In the genomic region with DNA sequence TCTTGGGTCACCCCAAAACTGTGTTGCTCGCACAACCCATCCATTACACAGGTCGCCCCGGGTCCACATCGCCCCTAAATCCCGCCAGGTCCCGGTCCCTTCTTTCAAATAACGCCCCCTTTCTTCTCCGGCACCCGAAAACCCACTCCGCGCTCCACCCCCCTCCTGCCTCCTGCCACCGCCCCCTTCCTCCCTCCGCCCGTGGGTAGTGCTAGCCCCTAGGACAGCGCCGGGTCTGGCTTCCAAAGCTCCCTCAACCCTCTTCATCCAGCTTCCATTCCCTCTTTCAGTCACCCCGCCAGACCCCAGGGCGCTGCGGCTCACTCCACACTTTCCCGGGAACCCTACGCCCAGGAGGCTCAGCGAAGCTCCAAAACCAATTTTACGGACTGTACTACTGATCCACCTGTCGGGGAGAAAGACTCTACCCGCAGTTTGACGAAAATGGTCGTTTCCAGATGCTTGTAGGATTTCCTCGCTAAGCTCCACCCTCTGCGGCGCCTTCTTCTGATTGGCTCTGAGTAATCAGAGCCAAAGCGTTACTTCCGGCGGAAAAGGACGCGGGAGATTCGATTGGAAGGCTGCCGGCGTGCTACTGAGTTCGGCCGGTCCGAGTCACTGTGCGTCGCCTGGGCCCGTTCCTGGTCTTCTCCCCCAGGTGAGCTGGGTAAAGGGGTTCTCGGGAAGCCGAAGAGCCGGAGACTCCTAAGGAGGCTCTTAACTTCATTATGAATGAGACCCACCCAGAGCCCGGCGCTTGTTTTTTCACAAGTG, we compare ENCODE assay signal across 1 cellular context.
TF ChIP-seq lines count a peak whose summit lies in the region.

A gene with protein sequence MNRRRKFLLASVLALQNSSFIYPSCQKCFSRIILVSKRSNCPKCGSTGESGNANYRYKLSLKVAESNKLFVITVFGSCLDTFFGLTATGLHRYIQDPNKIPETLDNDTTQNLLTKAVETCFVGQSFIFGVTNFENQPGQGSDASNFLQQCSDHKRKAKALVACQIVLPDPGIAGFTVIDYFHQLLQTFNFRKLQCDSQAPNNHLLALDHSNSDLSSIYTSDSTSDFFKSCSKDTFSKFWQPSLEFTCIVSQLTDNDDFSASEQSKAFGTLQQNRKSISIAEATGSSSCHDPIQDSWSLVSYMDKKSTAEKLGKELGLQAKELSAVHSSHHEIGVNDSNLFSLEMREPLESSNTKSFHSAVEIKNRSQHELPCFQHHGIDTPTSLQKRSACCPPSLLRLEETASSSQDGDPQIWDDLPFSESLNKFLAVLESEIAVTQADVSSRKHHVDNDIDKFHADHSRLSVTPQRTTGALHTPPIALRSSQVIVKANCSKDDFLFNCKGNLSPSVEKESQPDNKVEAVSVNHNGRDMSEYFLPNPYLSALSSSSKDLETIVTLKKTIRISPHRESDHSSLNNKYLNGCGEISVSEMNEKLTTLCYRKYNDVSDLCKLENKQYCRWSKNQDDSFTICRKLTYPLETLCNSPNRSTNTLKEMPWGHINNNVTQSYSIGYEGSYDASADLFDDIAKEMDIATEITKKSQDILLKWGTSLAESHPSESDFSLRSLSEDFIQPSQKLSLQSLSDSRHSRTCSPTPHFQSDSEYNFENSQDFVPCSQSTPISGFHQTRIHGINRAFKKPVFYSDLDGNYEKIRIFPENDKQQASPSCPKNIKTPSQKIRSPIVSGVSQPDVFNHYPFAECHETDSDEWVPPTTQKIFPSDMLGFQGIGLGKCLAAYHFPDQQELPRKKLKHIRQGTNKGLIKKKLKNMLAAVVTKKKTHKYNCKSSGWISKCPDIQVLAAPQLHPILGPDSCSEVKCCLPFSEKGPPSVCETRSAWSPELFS (plus strand): TSS at position 572 of the 774 bp plus-strand sequence. CDS start 13,003 bp downstream, outside the sequence.

TF ChIP-seq in K562, 482 proteins besides CTCF, POLR2A, EP300 and RAD21 (continued from another document and continues in another):
- TF ChIP-seq, protein P1, sequence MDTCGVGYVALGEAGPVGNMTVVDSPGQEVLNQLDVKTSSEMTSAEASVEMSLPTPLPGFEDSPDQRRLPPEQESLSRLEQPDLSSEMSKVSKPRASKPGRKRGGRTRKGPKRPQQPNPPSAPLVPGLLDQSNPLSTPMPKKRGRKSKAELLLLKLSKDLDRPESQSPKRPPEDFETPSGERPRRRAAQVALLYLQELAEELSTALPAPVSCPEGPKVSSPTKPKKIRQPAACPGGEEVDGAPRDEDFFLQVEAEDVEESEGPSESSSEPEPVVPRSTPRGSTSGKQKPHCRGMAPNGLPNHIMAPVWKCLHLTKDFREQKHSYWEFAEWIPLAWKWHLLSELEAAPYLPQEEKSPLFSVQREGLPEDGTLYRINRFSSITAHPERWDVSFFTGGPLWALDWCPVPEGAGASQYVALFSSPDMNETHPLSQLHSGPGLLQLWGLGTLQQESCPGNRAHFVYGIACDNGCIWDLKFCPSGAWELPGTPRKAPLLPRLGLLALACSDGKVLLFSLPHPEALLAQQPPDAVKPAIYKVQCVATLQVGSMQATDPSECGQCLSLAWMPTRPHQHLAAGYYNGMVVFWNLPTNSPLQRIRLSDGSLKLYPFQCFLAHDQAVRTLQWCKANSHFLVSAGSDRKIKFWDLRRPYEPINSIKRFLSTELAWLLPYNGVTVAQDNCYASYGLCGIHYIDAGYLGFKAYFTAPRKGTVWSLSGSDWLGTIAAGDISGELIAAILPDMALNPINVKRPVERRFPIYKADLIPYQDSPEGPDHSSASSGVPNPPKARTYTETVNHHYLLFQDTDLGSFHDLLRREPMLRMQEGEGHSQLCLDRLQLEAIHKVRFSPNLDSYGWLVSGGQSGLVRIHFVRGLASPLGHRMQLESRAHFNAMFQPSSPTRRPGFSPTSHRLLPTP (IDR thresholded peaks at IDR 0.05; ENCODE audit: borderline replicate concordance, extremely low read depth, insufficient read length), result no peak
- TF ChIP-seq MXI1 (IDR thresholded peaks at IDR 0.05; ENCODE audit: low read depth, low read length) (peak; percentile 83), NFIX (CRISPR knock-in tag; IDR thresholded peaks at IDR 0.05; ENCODE audit: low read depth) (no peak), SREBF1 (IDR thresholded peaks at IDR 0.05; ENCODE audit: borderline replicate concordance, low read depth, low read length) (peak; percentile 92), C11orf30 (IDR thresholded peaks at IDR 0.05; ENCODE audit: low read depth) (peak; percentile 62; the same call in 1 of the 2 replicates), POLR2G (IDR thresholded peaks at IDR 0.05; ENCODE audit: low read depth, low read length) (peak; percentile 86), HNRNPLL (IDR thresholded peaks at IDR 0.05; ENCODE audit: low read depth, low read length, poor library complexity, severe bottlenecking) (peak; percentile 35), NFIC (IDR thresholded peaks at IDR 0.05) (no peak), PCBP1 (IDR thresholded peaks at IDR 0.05; ENCODE audit: low read depth, low read length, poor library complexity, severe bottlenecking) (no peak), NFE2L1 (tag; IDR thresholded peaks at IDR 0.05; ENCODE audit: borderline replicate concordance, low read depth) (no peak), ZNF282 (CRISPR knock-in tag; IDR thresholded peaks at IDR 0.05) (no peak), ARID1B (IDR thresholded peaks at IDR 0.05) (no peak), ZC3H8 (IDR thresholded peaks at IDR 0.05) (no peak), DPF2 (IDR thresholded peaks at IDR 0.05) (0 out of 2 replicates have a peak, but pooled peaks have one; percentile 25), CBX1 (IDR thresholded peaks at IDR 0.05; ENCODE audit: low read depth) (no peak), HDAC6 (IDR thresholded peaks at IDR 0.05; ENCODE audit: low read depth, low read length) (no peak), TRIM24 (IDR thresholded peaks at IDR 0.05) (no peak; a peak in 1 of 4 replicates), ZNF274 (IDR thresholded peaks at IDR 0.05; ENCODE audit: borderline replicate concordance, low read depth, low read length) (no peak), PHF20 (IDR thresholded peaks at IDR 0.05; ENCODE audit: partially characterized antibody) (no peak), KDM5B (IDR thresholded peaks at IDR 0.05; ENCODE audit: insufficient replicate concordance, low read depth, low read length) (peak; percentile 85), MTA1 (IDR thresholded peaks at IDR 0.05; ENCODE audit: borderline replicate concordance) (peak; percentile 49; the same call in 1 of the 2 replicates), RB1 (IDR thresholded peaks at IDR 0.05; ENCODE audit: low read depth) (peak; percentile 41; the same call in 1 of the 2 replicates), GTF2A2 (tag; IDR thresholded peaks at IDR 0.05) (no peak), NCOA6 (IDR thresholded peaks at IDR 0.05) (no peak), ESRRB (CRISPR knock-in tag; IDR thresholded peaks at IDR 0.05; ENCODE audit: borderline replicate concordance) (no peak), ZNF133 (CRISPR knock-in tag; IDR thresholded peaks at IDR 0.05) (no peak), CHCHD3 (CRISPR knock-in tag; IDR thresholded peaks at IDR 0.05) (no peak), RBM17 (IDR thresholded peaks at IDR 0.05; ENCODE audit: borderline replicate concordance, low read depth, low read length) (no peak)
- TF ChIP-seq, protein P2, sequence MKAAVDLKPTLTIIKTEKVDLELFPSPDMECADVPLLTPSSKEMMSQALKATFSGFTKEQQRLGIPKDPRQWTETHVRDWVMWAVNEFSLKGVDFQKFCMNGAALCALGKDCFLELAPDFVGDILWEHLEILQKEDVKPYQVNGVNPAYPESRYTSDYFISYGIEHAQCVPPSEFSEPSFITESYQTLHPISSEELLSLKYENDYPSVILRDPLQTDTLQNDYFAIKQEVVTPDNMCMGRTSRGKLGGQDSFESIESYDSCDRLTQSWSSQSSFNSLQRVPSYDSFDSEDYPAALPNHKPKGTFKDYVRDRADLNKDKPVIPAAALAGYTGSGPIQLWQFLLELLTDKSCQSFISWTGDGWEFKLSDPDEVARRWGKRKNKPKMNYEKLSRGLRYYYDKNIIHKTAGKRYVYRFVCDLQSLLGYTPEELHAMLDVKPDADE (conservative IDR thresholded peaks at IDR 0.05; ENCODE audit: control insufficient read depth, low read depth, low read length), result 0 out of 2 replicates have a peak, but pooled peaks have one; percentile 23
- TF ChIP-seq, protein P3, sequence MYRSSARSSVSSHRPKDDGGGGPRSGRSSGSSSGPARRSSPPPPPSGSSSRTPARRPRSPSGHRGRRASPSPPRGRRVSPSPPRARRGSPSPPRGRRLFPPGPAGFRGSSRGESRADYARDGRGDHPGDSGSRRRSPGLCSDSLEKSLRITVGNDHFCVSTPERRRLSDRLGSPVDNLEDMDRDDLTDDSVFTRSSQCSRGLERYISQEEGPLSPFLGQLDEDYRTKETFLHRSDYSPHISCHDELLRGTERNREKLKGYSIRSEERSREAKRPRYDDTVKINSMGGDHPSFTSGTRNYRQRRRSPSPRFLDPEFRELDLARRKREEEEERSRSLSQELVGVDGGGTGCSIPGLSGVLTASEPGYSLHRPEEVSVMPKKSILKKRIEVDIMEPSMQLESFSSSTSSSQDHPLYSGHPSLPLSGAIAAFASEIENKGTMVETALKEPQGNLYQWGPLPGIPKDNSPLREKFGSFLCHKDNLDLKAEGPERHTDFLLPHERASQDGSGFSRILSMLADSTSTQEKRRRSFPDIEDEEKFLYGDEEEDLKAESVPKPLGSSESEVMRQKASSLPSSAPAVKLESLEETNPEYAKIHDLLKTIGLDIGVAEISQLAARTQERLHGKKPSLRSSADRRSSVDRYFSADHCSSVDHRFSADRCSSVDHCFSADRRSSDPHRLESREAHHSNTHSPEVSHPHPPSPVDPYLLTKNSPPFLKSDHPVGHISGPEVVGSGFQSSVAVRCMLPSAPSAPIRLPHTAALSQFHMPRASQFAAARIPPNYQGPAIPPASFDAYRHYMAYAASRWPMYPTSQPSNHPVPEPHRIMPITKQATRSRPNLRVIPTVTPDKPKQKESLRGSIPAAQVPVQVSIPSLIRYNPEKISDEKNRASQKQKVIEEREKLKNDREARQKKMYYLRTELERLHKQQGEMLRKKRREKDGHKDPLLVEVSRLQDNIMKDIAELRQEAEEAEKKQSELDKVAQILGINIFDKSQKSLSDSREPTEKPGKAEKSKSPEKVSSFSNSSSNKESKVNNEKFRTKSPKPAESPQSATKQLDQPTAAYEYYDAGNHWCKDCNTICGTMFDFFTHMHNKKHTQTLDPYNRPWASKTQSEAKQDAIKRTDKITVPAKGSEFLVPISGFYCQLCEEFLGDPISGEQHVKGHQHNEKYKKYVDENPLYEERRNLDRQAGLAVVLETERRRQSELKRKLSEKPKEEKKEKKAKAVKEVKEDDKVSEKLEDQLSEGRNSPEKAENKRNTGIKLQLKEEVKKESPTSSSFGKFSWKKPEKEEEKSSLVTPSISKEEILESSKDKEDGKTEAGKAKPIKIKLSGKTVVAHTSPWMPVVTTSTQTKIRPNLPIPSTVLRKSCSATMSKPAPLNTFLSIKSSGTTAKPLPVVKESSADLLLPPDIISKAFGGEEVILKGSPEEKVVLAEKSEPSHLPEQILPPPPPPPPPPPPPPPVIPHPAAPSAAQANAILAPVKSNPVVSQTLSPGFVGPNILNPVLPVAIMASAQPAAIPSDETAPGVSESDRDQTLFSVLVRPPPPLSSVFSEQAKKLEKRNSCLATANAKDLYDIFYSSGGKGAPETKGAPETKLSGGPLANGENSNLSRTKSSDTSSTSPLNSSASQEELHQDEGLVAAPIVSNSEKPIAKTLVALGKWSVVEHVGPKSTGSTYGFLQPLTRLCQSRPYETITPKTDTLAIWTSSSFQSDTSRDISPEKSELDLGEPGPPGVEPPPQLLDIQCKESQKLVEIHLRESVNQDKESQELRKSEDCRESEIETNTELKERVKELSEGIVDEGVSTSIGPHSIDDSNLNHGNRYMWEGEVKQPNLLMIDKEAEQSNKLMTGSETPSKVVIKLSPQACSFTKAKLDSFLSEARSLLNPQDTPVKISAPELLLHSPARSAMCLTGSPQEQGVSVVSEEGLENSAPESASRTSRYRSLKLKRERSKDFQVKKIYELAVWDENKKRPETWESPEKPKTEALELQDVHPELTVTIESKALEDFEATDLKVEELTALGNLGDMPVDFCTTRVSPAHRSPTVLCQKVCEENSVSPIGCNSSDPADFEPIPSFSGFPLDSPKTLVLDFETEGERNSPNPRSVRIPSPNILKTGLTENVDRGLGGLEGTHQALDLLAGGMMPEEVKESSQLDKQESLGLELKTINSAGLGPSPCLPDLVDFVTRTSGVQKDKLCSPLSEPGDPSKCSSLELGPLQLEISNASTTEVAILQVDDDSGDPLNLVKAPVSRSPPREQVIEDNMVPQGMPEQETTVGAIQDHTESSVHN (IDR thresholded peaks at IDR 0.05; ENCODE audit: borderline replicate concordance in 1 of 2, low read depth in 1 of 2), result no peak
- TF ChIP-seq, protein P4, sequence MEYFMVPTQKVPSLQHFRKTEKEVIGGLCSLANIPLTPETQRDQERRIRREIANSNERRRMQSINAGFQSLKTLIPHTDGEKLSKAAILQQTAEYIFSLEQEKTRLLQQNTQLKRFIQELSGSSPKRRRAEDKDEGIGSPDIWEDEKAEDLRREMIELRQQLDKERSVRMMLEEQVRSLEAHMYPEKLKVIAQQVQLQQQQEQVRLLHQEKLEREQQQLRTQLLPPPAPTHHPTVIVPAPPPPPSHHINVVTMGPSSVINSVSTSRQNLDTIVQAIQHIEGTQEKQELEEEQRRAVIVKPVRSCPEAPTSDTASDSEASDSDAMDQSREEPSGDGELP (CRISPR knock-in tag; IDR thresholded peaks at IDR 0.05; ENCODE audit: borderline replicate concordance), result peak; percentile 78; the same call in 1 of the 2 replicates
- TF ChIP-seq, protein P5, sequence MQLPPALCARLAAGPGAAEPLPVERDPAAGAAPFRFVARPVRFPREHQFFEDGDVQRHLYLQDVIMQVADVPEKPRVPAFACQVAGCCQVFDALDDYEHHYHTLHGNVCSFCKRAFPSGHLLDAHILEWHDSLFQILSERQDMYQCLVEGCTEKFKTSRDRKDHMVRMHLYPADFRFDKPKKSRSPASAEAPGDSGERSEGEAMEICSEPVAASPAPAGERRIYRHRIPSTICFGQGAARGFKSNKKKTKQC (CRISPR knock-in tag; IDR thresholded peaks at IDR 0.05), result 0 out of 2 replicates have a peak, but pooled peaks have one; percentile 48
